ENCODE assay signal across 22 cellular contexts in the genomic region with DNA sequence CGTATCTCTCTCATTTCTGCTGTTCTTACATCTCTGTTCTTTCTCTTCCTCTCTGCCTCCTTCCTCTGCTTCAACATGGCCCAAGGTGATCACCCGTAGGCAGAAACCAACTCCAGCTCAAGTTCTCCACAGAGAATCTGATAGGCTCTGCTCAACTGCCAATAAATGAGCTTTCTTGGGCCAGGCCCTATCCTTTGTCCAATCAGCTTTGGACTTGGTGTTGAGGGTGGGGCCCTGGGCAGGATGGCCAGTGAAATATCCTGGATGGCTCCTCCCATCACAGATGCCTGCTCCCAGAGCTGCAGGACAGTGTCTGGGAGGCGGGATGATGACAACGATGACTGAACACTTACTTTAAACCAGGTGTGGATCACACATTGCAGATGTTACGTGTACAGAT. TPM values are rescaled to one million over a fixed set of nuclear protein-coding genes. Genes with fewer than 3 reads are reported as not detected.
DNase-seq lines count a peak whose midpoint lies in the region; ATAC-seq and TF ChIP-seq lines count a peak whose summit lies in the region.
"Had no signal": no experiment of that assay in that cellular context is flagged by ENCODE, and none has a peak within 500 bp of the region (broad histone marks: within the 10 kb centered on the region; RNA-seq: fewer than 3 reads in every experiment).

No MANE protein-coding gene starts in this region.

- WGBS in SK-N-SH (ENCODE audit: low lambda C conversion rate), result 53% methylated on average over 5 of the region's 5 CpGs

- BruUV-seq in MCF 10A (replicated peaks; lab: Mats Ljungman, UMichigan), result no TSS peak

- POLR2A ChIA-PET in SK-N-SH (lab: Yijun Ruan, JAX), result interaction anchor here (2.0 kb wide), 1 partner anchor 39 kb away, joined by 7 read pairs; no protein-coding TSS in a partner anchor
- POLR2A ChIA-PET in WTC11 (lab: Charles Lee), result no interaction called here
- POLR2A ChIA-PET in MCF 10A (lab: Yijun Ruan, JAX), result no interaction called here

- H3K4me3 Mint-ChIP-seq in WTC11, result no peak overlapping the region
- no peak overlapping the region for H3K4me3 Mint-ChIP-seq in MCF 10A (ENCODE audit: unreplicated experiment)
- H3K4me3 Mint-ChIP-seq: activated naive CD4-positive, alpha-beta T cell treated with anti-CD3 and anti-CD28 coated beads, Interleukin-2, amount 50 U/mL, for 24 hours; dendritic cell treated with granulocyte-macrophage colony-stimulating factor and Interleukin-4, amounts not matched to agents 40 ng/mL and 50 ng/mL, for 4 days; nephron progenitor cell had no signal

- H3K9me3 Mint-ChIP-seq in WTC11 (peaks cover 8% of the 10 kb centered on the region), MCF 10A (ENCODE audit: unreplicated experiment) (no peaks in the 10 kb centered on the region)
- H3K9me3 Mint-ChIP-seq: activated naive CD4-positive, alpha-beta T cell treated with anti-CD3 and anti-CD28 coated beads, Interleukin-2, amount 50 U/mL, for 24 hours; dendritic cell treated with granulocyte-macrophage colony-stimulating factor and Interleukin-4, amounts not matched to agents 40 ng/mL and 50 ng/mL, for 4 days; nephron progenitor cell had no signal

- H3K27ac ChIP-seq in SK-N-SH (ENCODE audit: low read depth in 2 of 2, low read length in 1 of 2) (peak overlapping the region in 1 of 2 experiments; percentile 93; a peak in 2 of 4 replicates), Karpas-422 (ENCODE audit: low read length) (no peak overlapping the region)
- H3K27ac ChIP-seq: C4-2B, cardiac muscle cell, KMS-11, lower lobe of right lung, ovary, SJSA1, upper lobe of right lung, WERI-Rb-1 had no signal

- no peak overlapping the region for H3K4me2 ChIP-seq in SK-N-SH
- H3K4me2 ChIP-seq in Karpas-422 (ENCODE audit: low read depth, low read length, poor library complexity, severe bottlenecking), result no peak overlapping the region
- H3K4me2 ChIP-seq: KMS-11 had no signal

- no peaks in the 10 kb centered on the region for H3K79me2 ChIP-seq in SK-N-SH (ENCODE audit: insufficient read depth)
- no peaks in the 10 kb centered on the region for H3K79me2 ChIP-seq in Karpas-422 (ENCODE audit: low read length)

- H3K9me2 ChIP-seq in SK-N-SH (no peaks in the 10 kb centered on the region), Karpas-422 (replicated peaks; ENCODE audit: insufficient read depth, low read length) (no peaks in the 10 kb centered on the region)

- H3K36me3 Mint-ChIP-seq in WTC11 (no peaks in the 10 kb centered on the region), MCF 10A (ENCODE audit: insufficient read depth, unreplicated experiment) (no peaks in the 10 kb centered on the region)
- H3K36me3 Mint-ChIP-seq: activated naive CD4-positive, alpha-beta T cell treated with anti-CD3 and anti-CD28 coated beads, Interleukin-2, amount 50 U/mL, for 24 hours had no signal

- H3K9ac ChIP-seq in SK-N-SH (no peak overlapping the region), Karpas-422 (ENCODE audit: low read length) (no peak overlapping the region)
- H3K9ac ChIP-seq: KMS-11 had no signal

- ATAC-seq in SK-N-SH treated with all-trans-retinoic acid at 6 μM for 48 hours (peak; percentile 59), WTC11 (peak; percentile 33)
- ATAC-seq: lower lobe of right lung, upper lobe of right lung had no signal

- H3K27me3 Mint-ChIP-seq in WTC11 (ENCODE audit: low read depth) (no peaks in the 10 kb centered on the region; the same call in none of the 2 replicates), MCF 10A (ENCODE audit: insufficient read depth, unreplicated experiment) (no peaks in the 10 kb centered on the region)

- no peaks in the 10 kb centered on the region for H4K20me1 ChIP-seq in SK-N-SH (ENCODE audit: insufficient read depth)
- H4K20me1 ChIP-seq in Karpas-422 (ENCODE audit: insufficient read depth, low read depth, low read length), result no peaks in the 10 kb centered on the region

- TF ChIP-seq CTCF in SK-N-SH (IDR thresholded peaks at IDR 0.05) (no peak), WTC11 (IDR thresholded peaks at IDR 0.05) (no peak), MCF 10A (IDR thresholded peaks at IDR 0.05; ENCODE audit: unreplicated experiment) (no peak)

- no peak overlapping the region for H2AFZ ChIP-seq in SK-N-SH (ENCODE audit: low read depth)
- no peak overlapping the region for H2AFZ ChIP-seq in Karpas-422 (ENCODE audit: low read length)

- H3K27me3 ChIP-seq in SK-N-SH (ENCODE audit: insufficient read depth) (peaks cover 9% of the 10 kb centered on the region; the same call in 1 of the 2 replicates), Karpas-422 (ENCODE audit: low read length) (no peaks in the 10 kb centered on the region; the same call in 1 of the 2 replicates)
- H3K27me3 ChIP-seq: ovary, SJSA1 had no signal

- H3K9me3 ChIP-seq in SK-N-SH (no peaks in the 10 kb centered on the region), Karpas-422 (ENCODE audit: low read length) (no peaks in the 10 kb centered on the region)
- H3K9me3 ChIP-seq: lower lobe of right lung, ovary, SJSA1, upper lobe of right lung had no signal

- H3K27ac Mint-ChIP-seq in WTC11, result no peak overlapping the region
- no peak overlapping the region for H3K27ac Mint-ChIP-seq in MCF 10A (ENCODE audit: low read depth, unreplicated experiment)
- H3K27ac Mint-ChIP-seq: activated naive CD4-positive, alpha-beta T cell treated with anti-CD3 and anti-CD28 coated beads, Interleukin-2, amount 50 U/mL, for 24 hours; dendritic cell treated with granulocyte-macrophage colony-stimulating factor and Interleukin-4, amounts not matched to agents 40 ng/mL and 50 ng/mL, for 4 days; nephron progenitor cell had no signal

- CTCF ChIA-PET in SK-N-SH (lab: Yijun Ruan, JAX) (interaction anchor here (0.9 to 7.0 kb wide), 3 partner anchors 12 to 420 kb away, joined by 3 to 32 read pairs (median 6); no protein-coding TSS in a partner anchor), WTC11 (lab: Charles Lee) (no interaction called here), MCF 10A (lab: Yijun Ruan, JAX) (interaction anchor here (0.6 to 1.5 kb wide), 3 partner anchors 12 to 326 kb away, joined by 3 to 4 read pairs (median 3); a partner anchor contains a TSS)

- intact Hi-C loops in MCF 10A (cut with micrococcal nuclease), result no loop called here

- TF ChIP-seq RAD21 in SK-N-SH (IDR thresholded peaks at IDR 0.05; ENCODE audit: low read length), result no peak

- H3K4me1 Mint-ChIP-seq in WTC11 (peaks cover 9% of the 10 kb centered on the region), MCF 10A (ENCODE audit: insufficient read depth, unreplicated experiment) (no peaks in the 10 kb centered on the region)
- H3K4me1 Mint-ChIP-seq: activated naive CD4-positive, alpha-beta T cell treated with anti-CD3 and anti-CD28 coated beads, Interleukin-2, amount 50 U/mL, for 24 hours had no signal

- H3K4me3 ChIP-seq in SK-N-SH (ENCODE audit: low read depth in 2 of 2, low read length in 1 of 2) (no peak overlapping the region), Karpas-422 (ENCODE audit: low read length) (no peak overlapping the region)
- H3K4me3 ChIP-seq: cardiac muscle cell, lower lobe of right lung, ovary, SJSA1, upper lobe of right lung had no signal

- DNase-seq in SK-N-SH (no peak), Karpas-422 (peak; percentile 77), WTC11 (ENCODE audit: low spot score) (no peak), MCF 10A (ENCODE audit: unreplicated experiment) (no peak), cerebellar nuclear complex (lab: John Stamatoyannopoulos, UW) (no peak), NCI-H2081 treated with DMSO at 0.1 percent for 48 hours (lab: John Stamatoyannopoulos, UW) (no peak)
- DNase-seq in central memory CD4-positive, alpha-beta T cell, result no peak
- DNase-seq: activated CD4-positive, alpha-beta T cell treated with anti-CD3 and anti-CD28 coated beads, Interleukin-2, amount 50 U/mL, for 1 hour; lower lobe of right lung; NCI-H2081; NCI-H510A; nephron progenitor cell; ovary; upper lobe of right lung; WERI-Rb-1 had no signal

- H3K36me3 ChIP-seq in SK-N-SH (replicated peaks in 1 of 2; ENCODE audit: control insufficient read depth in 1 of 2, insufficient read depth in 2 of 2, low read length in 1 of 2) (no peaks in the 10 kb centered on the region), Karpas-422 (ENCODE audit: insufficient read depth, low read length) (no peaks in the 10 kb centered on the region)
- H3K36me3 ChIP-seq: cardiac muscle cell, lower lobe of right lung, ovary, SJSA1, upper lobe of right lung, WERI-Rb-1 had no signal

- H3F3A ChIP-seq in SK-N-SH (replicated peaks; ENCODE audit: insufficient read depth), result no peaks in the 10 kb centered on the region

- no peak for TF ChIP-seq EP300 in SK-N-SH (IDR thresholded peaks at IDR 0.05; ENCODE audit: borderline replicate concordance in 1 of 2, low read depth in 1 of 2, low read length in 1 of 2)

- H3K4me1 ChIP-seq in SK-N-SH (ENCODE audit: control insufficient read depth in 1 of 2, insufficient read depth in 2 of 2, low read depth in 1 of 2, low read length in 1 of 2) (peaks cover 0 to 35% of the 10 kb centered on the region in 2 experiments; a peak in 1 of 4 replicates), Karpas-422 (ENCODE audit: low read length) (peaks cover 4% of the 10 kb centered on the region; the same call in 1 of the 2 replicates)
- H3K4me1 ChIP-seq: lower lobe of right lung, SJSA1, upper lobe of right lung had no signal

TF ChIP-seq in SK-N-SH, 30 proteins besides CTCF, POLR2A, EP300 and RAD21 (continues in another document):
- TF ChIP-seq, protein P1, sequence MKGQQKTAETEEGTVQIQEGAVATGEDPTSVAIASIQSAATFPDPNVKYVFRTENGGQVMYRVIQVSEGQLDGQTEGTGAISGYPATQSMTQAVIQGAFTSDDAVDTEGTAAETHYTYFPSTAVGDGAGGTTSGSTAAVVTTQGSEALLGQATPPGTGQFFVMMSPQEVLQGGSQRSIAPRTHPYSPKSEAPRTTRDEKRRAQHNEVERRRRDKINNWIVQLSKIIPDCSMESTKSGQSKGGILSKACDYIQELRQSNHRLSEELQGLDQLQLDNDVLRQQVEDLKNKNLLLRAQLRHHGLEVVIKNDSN (IDR thresholded peaks at IDR 0.05; ENCODE audit: borderline replicate concordance, low read depth), result no peak
- no peak for TF ChIP-seq TAF1 (IDR thresholded peaks at IDR 0.05; ENCODE audit: borderline replicate concordance, low read depth, low read length)

TF ChIP-seq in WTC11, 78 proteins besides CTCF, POLR2A, EP300 and RAD21 (continues in another document):
- TF ChIP-seq SMAD4 (CRISPR knock-in tag; IDR thresholded peaks at IDR 0.05), result no peak

RNA-seq across cellular contexts. Expression of a gene that starts 17.4 kb away (rescaled TPM):
- 31.6 and 32.9 TPM in 2 replicates for polyA plus RNA-seq in SK-N-SH (2012; rRNA removed)
- polyA plus RNA-seq in SK-N-SH (2012; cell fraction: cytosol; rRNA removed), result 44.3 and 56.8 TPM in 2 replicates
- polyA plus RNA-seq in SK-N-SH (2012; cell fraction: nucleus; rRNA removed), result 25.3 and 33.7 TPM in 2 replicates
- total RNA-seq in Karpas-422 (2014; rRNA removed; shearing (Covaris generic); ENCODE audit: low replicate concordance), result 59.6 and 66.0 TPM in 2 replicates
- 122 to 132 TPM (median 123 TPM) in 3 replicates for total RNA-seq in WTC11 (2021)
- total RNA-seq in MCF 10A (2022), result 75.9 and 76.4 TPM in 2 replicates
